16 cellular contexts compared by ENCODE assay signal in genomic region chr19:29029271-29029670, GRCh38.
DNase-seq lines count a peak whose midpoint lies in the region; ATAC-seq and TF ChIP-seq lines count a peak whose summit lies in the region.
"Had no signal": no experiment of that assay in that cellular context is flagged by ENCODE, and none has a peak within 500 bp of the region (broad histone marks: within the 10 kb centered on the region; RNA-seq: fewer than 3 reads in every experiment).

No MANE protein-coding gene starts in this region.

- CTCF ChIA-PET in IMR-90 (lab: Yijun Ruan, JAX): no interaction called here

- ATAC-seq in IMR-90 (ENCODE audit: low read depth): no peak

- H3K9me3 ChIP-seq in IMR-90 (ENCODE audit: control insufficient read depth, insufficient read depth, low read length): peaks cover 4% of the 10 kb centered on the region; the same call in 1 of the 2 replicates
- H3K9me3 ChIP-seq in breast epithelium: peaks cover 0 to 11% of the 10 kb centered on the region in 2 donors
- H3K9me3 ChIP-seq: BE2C had no signal

- peaks cover 0 to 7% (median 0%) of the 10 kb centered on the region in 5 experiments for H3K9me3 Mint-ChIP-seq in brain
- H3K9me3 Mint-ChIP-seq in neural crest cell: no peaks in the 10 kb centered on the region

- in situ Hi-C loops in IMR-90 (cut with MboI; ENCODE audit: low sequenced_read_pairs): no loop called here

- no peaks in the 10 kb centered on the region for H4K20me1 ChIP-seq in IMR-90 (ENCODE audit: insufficient read depth, low read length)

- H3K27me3 ChIP-seq in IMR-90 (ENCODE audit: control insufficient read depth, insufficient read depth, low read length) (no peaks in the 10 kb centered on the region), breast epithelium (no peaks in the 10 kb centered on the region)
- H3K27me3 ChIP-seq: BE2C had no signal

- no peak overlapping the region for H3K4ac ChIP-seq in IMR-90 (ENCODE audit: low read depth, low read length)

- no peak overlapping the region for H3K14ac ChIP-seq in IMR-90 (replicated peaks; ENCODE audit: low read depth, low read length)

- H2AK5ac ChIP-seq in IMR-90 (ENCODE audit: low read depth, low read length): no peak overlapping the region

- H2BK15ac ChIP-seq in IMR-90 (ENCODE audit: low read depth, low read length): no peak overlapping the region

- H3K79me1 ChIP-seq in IMR-90 (ENCODE audit: low read depth in 1 of 2, low read length in 2 of 2): no peaks in the 10 kb centered on the region

- peaks cover 2% of the 10 kb centered on the region for H3K27me3 Mint-ChIP-seq in brain
- no peaks in the 10 kb centered on the region for H3K27me3 Mint-ChIP-seq in neural crest cell (ENCODE audit: low read depth)
- H3K27me3 Mint-ChIP-seq: CD4-positive, alpha-beta memory T cell had no signal

- H2BK5ac ChIP-seq in IMR-90 (ENCODE audit: low read depth, low read length, poor library complexity, severe bottlenecking): no peak overlapping the region

- H2BK20ac ChIP-seq in IMR-90 (ENCODE audit: low read depth, low read length): no peak overlapping the region

- H3K36me3 ChIP-seq in IMR-90 (ENCODE audit: control insufficient read depth, insufficient read depth, low read length) (no peaks in the 10 kb centered on the region), breast epithelium (no peaks in the 10 kb centered on the region)
- H3K36me3 ChIP-seq: BE2C had no signal

- H4K8ac ChIP-seq in IMR-90 (ENCODE audit: low read depth in 2 of 2, low read length in 2 of 2): no peak overlapping the region

- H3K23ac ChIP-seq in IMR-90 (ENCODE audit: low read depth, low read length): no peak overlapping the region

- TF ChIP-seq CTCF in AG10803 (conservative IDR thresholded peaks at IDR 0.05; ENCODE audit: low read length): no peak
- no peak for TF ChIP-seq CTCF in IMR-90 (conservative IDR thresholded peaks at IDR 0.05; ENCODE audit: low read depth, low read length)
- TF ChIP-seq CTCF in brain (conservative IDR thresholded peaks at IDR 0.05): no peak
- no peak for TF ChIP-seq CTCF in neural crest cell (conservative IDR thresholded peaks at IDR 0.05)
- TF ChIP-seq CTCF in breast epithelium (IDR thresholded peaks at IDR 0.05): no peak

- H3K9ac ChIP-seq in IMR-90 (ENCODE audit: low read depth, low read length): no peak overlapping the region

- TF ChIP-seq RAD21 in IMR-90 (IDR thresholded peaks at IDR 0.05; ENCODE audit: low read length): no peak

- no peak overlapping the region for H2AK9ac ChIP-seq in IMR-90 (replicated peaks; ENCODE audit: low read depth, low read length, poor library complexity)

- no peak overlapping the region for H3K4me3 Mint-ChIP-seq in brain
- H3K4me3 Mint-ChIP-seq in neural crest cell: no peak overlapping the region
- H3K4me3 Mint-ChIP-seq: CD4-positive, alpha-beta memory T cell had no signal

- H2BK120ac ChIP-seq in IMR-90 (ENCODE audit: low read depth, low read length): no peak overlapping the region

- H3K4me3 ChIP-seq in AG10803 (ENCODE audit: low read length): no peak overlapping the region
- H3K4me3 ChIP-seq in IMR-90 (ENCODE audit: insufficient read depth, low read depth, low read length): no peak overlapping the region
- no peak overlapping the region for H3K4me3 ChIP-seq in breast epithelium

- no peaks in the 10 kb centered on the region for H3K4me1 ChIP-seq in IMR-90 (ENCODE audit: control insufficient read depth, insufficient read depth, low read length)
- no peaks in the 10 kb centered on the region for H3K4me1 ChIP-seq in breast epithelium
- H3K4me1 ChIP-seq: BE2C had no signal

- no peak overlapping the region for H3K56ac ChIP-seq in IMR-90 (ENCODE audit: extremely low read depth, insufficient read depth, low read length)

- DNase-seq in AG10803 (ENCODE audit: low read depth) (peak; percentile 54), IMR-90 (peak; percentile 8), neural crest cell (ENCODE audit: low read depth, low spot score) (no peak), A172 (ENCODE audit: low spot score) (no peak), HT-29 (ENCODE audit: low spot score) (no peak), breast epithelium (ENCODE audit: low spot score in 2 of 2) (no peak)
- DNase-seq in activated CD4-positive, alpha-beta T cell treated with anti-CD3 and anti-CD28 coated beads, Interleukin-2, amount 50 U/mL, for 4 hours: no peak
- DNase-seq: 8988T; ACHN; BE2C; CD4-positive, alpha-beta memory T cell; DMS79; GDM1; H7 had no signal

- no peak overlapping the region for H4K5ac ChIP-seq in IMR-90 (ENCODE audit: low read depth, low read length)

- H3K36me3 Mint-ChIP-seq in brain (no peaks in the 10 kb centered on the region), neural crest cell (ENCODE audit: low read depth) (no peaks in the 10 kb centered on the region)
- H3K36me3 Mint-ChIP-seq: CD4-positive, alpha-beta memory T cell had no signal

- H3K27ac ChIP-seq in IMR-90 (ENCODE audit: insufficient read depth, low read length) (no peak overlapping the region), breast epithelium (no peak overlapping the region)
- H3K27ac ChIP-seq: C4-2B had no signal

- no TSS peak for BruUV-seq in IMR-90 (replicated peaks; lab: Mats Ljungman, UMichigan)

- WGBS in IMR-90 (ENCODE audit: extremely low coverage in 2 of 2, insufficient read length in 1 of 2), 2 experiments: 40% methylated on average over 1 of the region's 7 CpGs; no CpG with 5 or more reads in 1 of the 2 experiments

- TF ChIP-seq POLR2A in IMR-90 (IDR thresholded peaks at IDR 0.05; ENCODE audit: low read depth, low read length): no peak
- TF ChIP-seq POLR2A in breast epithelium (IDR thresholded peaks at IDR 0.05): no peak

- intact Hi-C loops in IMR-90 (cut with micrococcal nuclease) (no loop called here), breast epithelium (cut with DNase I; ENCODE audit: low total_unique reads) (no loop called here)

- H3K9me1 ChIP-seq in IMR-90 (ENCODE audit: insufficient read depth, low read length): no peaks in the 10 kb centered on the region

- H3K4me1 Mint-ChIP-seq in brain: peaks cover 28% of the 10 kb centered on the region
- no peaks in the 10 kb centered on the region for H3K4me1 Mint-ChIP-seq in neural crest cell
- H3K4me1 Mint-ChIP-seq: CD4-positive, alpha-beta memory T cell had no signal

- H3K18ac ChIP-seq in IMR-90 (ENCODE audit: low read depth, low read length): no peak overlapping the region

- POLR2A ChIA-PET in IMR-90 (lab: Charles Lee; ENCODE audit: unreplicated experiment): no interaction called here

- no peak overlapping the region for H3K4me2 ChIP-seq in IMR-90 (ENCODE audit: low read depth, low read length)

- peak overlapping the region in 3 of 5 experiments; percentile 51 to 90 (median 58) for H3K27ac Mint-ChIP-seq in brain
- peak overlapping the region; percentile 19 for H3K27ac Mint-ChIP-seq in neural crest cell (ENCODE audit: unreplicated experiment)
- H3K27ac Mint-ChIP-seq: CD4-positive, alpha-beta memory T cell had no signal

- H2AFZ ChIP-seq in IMR-90 (replicated peaks; ENCODE audit: low read length, poor library complexity): no peak overlapping the region

- no peak overlapping the region for H4K91ac ChIP-seq in IMR-90 (ENCODE audit: insufficient read depth, low read depth, low read length)

- dilution Hi-C loops in IMR-90 (cut with HindIII; ENCODE audit: low sequenced_read_pairs, unreplicated experiment): no loop called here

TF ChIP-seq in IMR-90, 13 proteins besides CTCF, POLR2A, EP300 and RAD21:
- TF ChIP-seq MXI1 (IDR thresholded peaks at IDR 0.05; ENCODE audit: borderline replicate concordance, low read depth, low read length): no peak
- TF ChIP-seq RCOR1 (IDR thresholded peaks at IDR 0.05; ENCODE audit: insufficient replicate concordance, low read length): no peak
- no peak for TF ChIP-seq BHLHE40 (IDR thresholded peaks at IDR 0.05; ENCODE audit: low read depth, low read length)
- TF ChIP-seq CEBPB (IDR thresholded peaks at IDR 0.05; ENCODE audit: low read depth, low read length): no peak; the same call in 1 of the 2 replicates
- TF ChIP-seq USF2 (IDR thresholded peaks at IDR 0.05; ENCODE audit: low read depth, low read length): no peak
- TF ChIP-seq CHD1 (IDR thresholded peaks at IDR 0.05; ENCODE audit: low read depth, low read length): no peak

Comparison
In these comparisons a context has a peak if more than half of its experiments do, and no peak if none do; other contexts are left out.
1. DNase-seq: peak in AG10803 (single experiment) and IMR-90 (single experiment); none in neural crest cell (single experiment), A172 (single experiment), HT-29 (single experiment), breast epithelium (0 of 2) and activated CD4-positive, alpha-beta T cell treated with anti-CD3 and anti-CD28 coated beads, Interleukin-2, amount 50 U/mL, for 4 hours (0 of 2).